Comparison of ENCODE assay signal across 8 cellular contexts in the genomic region with DNA sequence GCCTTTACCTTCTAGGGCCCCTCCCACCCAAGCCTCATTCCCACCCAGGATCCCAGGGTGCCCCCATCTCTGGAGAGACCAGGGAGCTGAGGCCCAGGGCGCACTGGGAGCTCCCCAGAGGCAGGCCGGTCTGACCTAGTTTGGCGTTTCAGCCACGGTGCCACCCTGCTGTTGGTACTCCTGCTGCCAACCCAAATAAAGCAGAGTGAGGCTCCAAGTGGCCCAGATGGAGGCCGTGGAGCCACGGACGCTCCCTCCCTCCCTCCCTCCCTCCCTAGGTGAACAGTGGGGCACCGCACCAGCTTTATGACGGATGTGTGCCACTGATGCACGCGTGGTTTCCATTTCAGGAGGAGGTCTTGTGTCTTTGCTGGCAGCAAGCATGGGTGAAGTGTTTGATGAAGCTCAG. TPM values are rescaled to one million over a fixed set of nuclear protein-coding genes. Genes with fewer than 3 reads are reported as not detected.
DNase-seq lines count a peak whose midpoint lies in the region; ATAC-seq and TF ChIP-seq lines count a peak whose summit lies in the region.

No MANE protein-coding gene starts in this region.

- POLR2A ChIA-PET in T-cell (lab: Charles Lee) = no interaction called here

- peak in 2 of 3 donors; percentile 49 to 70 for DNase-seq in CD4-positive, CD25-positive, alpha-beta regulatory T cell
- peak in 31 of 34 experiments; percentile 27 to 73 (median 51) for DNase-seq in T-cell
- DNase-seq in effector memory CD8-positive, alpha-beta T cell = no peak
- DNase-seq in GOT3 (lab: John Stamatoyannopoulos, UW) = no peak
- no peak for DNase-seq in iPS-NIHi7 (ENCODE audit: extremely low spot score)
- no peak for DNase-seq in superior temporal gyrus (ENCODE audit: extremely low spot score)
- no peak for DNase-seq in HUDEP-2 (lab: John Stamatoyannopoulos, UW; ENCODE audit: unreplicated experiment in 76 of 76)

- peaks cover 6% of the 10 kb centered on the region for H3K27me3 Mint-ChIP-seq in CD4-positive, CD25-positive, alpha-beta regulatory T cell
- H3K27me3 Mint-ChIP-seq in T-cell = no peaks in the 10 kb centered on the region
- H3K27me3 Mint-ChIP-seq in effector memory CD8-positive, alpha-beta T cell = no peaks in the 10 kb centered on the region

- H3K4me1 ChIP-seq in CD4-positive, CD25-positive, alpha-beta regulatory T cell (ENCODE audit: control insufficient read depth, insufficient read depth, low read length, poor library complexity, severe bottlenecking) = peaks cover 61% of the 10 kb centered on the region
- peaks cover 13% of the 10 kb centered on the region for H3K4me1 ChIP-seq in parathyroid adenoma

- TF ChIP-seq CTCF in parathyroid adenoma (IDR thresholded peaks at IDR 0.05) = no peak

- no peak for ATAC-seq in CD4-positive, CD25-positive, alpha-beta regulatory T cell (ENCODE audit: low read depth in 2 of 2)
- ATAC-seq in T-cell (replicated peaks in 1 of 4) = peak in 1 of 4 experiments; percentile 16
- no peak for ATAC-seq in effector memory CD8-positive, alpha-beta T cell (replicated peaks)

- peaks cover 0 to 2% (median 0%) of the 10 kb centered on the region in 7 donors for H3K9me3 Mint-ChIP-seq in CD4-positive, CD25-positive, alpha-beta regulatory T cell
- H3K9me3 Mint-ChIP-seq in T-cell = no peaks in the 10 kb centered on the region
- no peaks in the 10 kb centered on the region for H3K9me3 Mint-ChIP-seq in effector memory CD8-positive, alpha-beta T cell

- no peaks in the 10 kb centered on the region for H3K9me3 ChIP-seq in CD4-positive, CD25-positive, alpha-beta regulatory T cell (ENCODE audit: control insufficient read depth in 2 of 2, low read length in 2 of 2)
- H3K9me3 ChIP-seq in parathyroid adenoma (ENCODE audit: control insufficient read depth, low read length) = no peaks in the 10 kb centered on the region

- H3K4me1 Mint-ChIP-seq in CD4-positive, CD25-positive, alpha-beta regulatory T cell = peaks cover 8 to 77% (median 48%) of the 10 kb centered on the region in 4 donors
- peaks cover 63 to 77% (median 68%) of the 10 kb centered on the region in 3 donors for H3K4me1 Mint-ChIP-seq in T-cell
- peaks cover 38 to 45% of the 10 kb centered on the region in 2 donors for H3K4me1 Mint-ChIP-seq in effector memory CD8-positive, alpha-beta T cell (ENCODE audit: low read depth in 2 of 2)

- peak overlapping the region; percentile 92 to 97 (median 94) for H3K4me3 Mint-ChIP-seq in CD4-positive, CD25-positive, alpha-beta regulatory T cell
- peak overlapping the region; percentile 90 to 96 (median 91) for H3K4me3 Mint-ChIP-seq in T-cell
- H3K4me3 Mint-ChIP-seq in effector memory CD8-positive, alpha-beta T cell = peak overlapping the region; percentile 92 to 96

- H3K27ac ChIP-seq in CD4-positive, CD25-positive, alpha-beta regulatory T cell (ENCODE audit: insufficient read depth, low read length, poor library complexity, severe bottlenecking) = peak overlapping the region; percentile 76
- H3K27ac ChIP-seq in parathyroid adenoma = peak overlapping the region; percentile 30

- H3K4me2 ChIP-seq in parathyroid adenoma (ENCODE audit: low read length) = peak overlapping the region; percentile 54

- peak overlapping the region; percentile 84 to 94 (median 91) for H3K27ac Mint-ChIP-seq in CD4-positive, CD25-positive, alpha-beta regulatory T cell
- H3K27ac Mint-ChIP-seq in T-cell = peak overlapping the region; percentile 83 to 91
- peak overlapping the region in 1 of 2 donors; percentile 79 for H3K27ac Mint-ChIP-seq in effector memory CD8-positive, alpha-beta T cell

- H3K9ac ChIP-seq in parathyroid adenoma = no peak overlapping the region

- peaks cover 43% of the 10 kb centered on the region for H3K79me2 ChIP-seq in parathyroid adenoma

- peaks cover 3% of the 10 kb centered on the region for H3K36me3 Mint-ChIP-seq in CD4-positive, CD25-positive, alpha-beta regulatory T cell
- no peaks in the 10 kb centered on the region for H3K36me3 Mint-ChIP-seq in T-cell
- peaks cover 14% of the 10 kb centered on the region for H3K36me3 Mint-ChIP-seq in effector memory CD8-positive, alpha-beta T cell (ENCODE audit: insufficient read depth)

- H2AFZ ChIP-seq in parathyroid adenoma = no peak overlapping the region

- no peaks in the 10 kb centered on the region for H3K36me3 ChIP-seq in CD4-positive, CD25-positive, alpha-beta regulatory T cell (ENCODE audit: control insufficient read depth, insufficient read depth, low read length)
- H3K36me3 ChIP-seq in parathyroid adenoma (ENCODE audit: control insufficient read depth, insufficient read depth, low read length) = no peaks in the 10 kb centered on the region

- H3K4me3 ChIP-seq in CD4-positive, CD25-positive, alpha-beta regulatory T cell (ENCODE audit: low read depth, low read length) = peak overlapping the region; percentile 68
- H3K4me3 ChIP-seq in parathyroid adenoma (ENCODE audit: low read depth, low read length) = no peak overlapping the region

- no peaks in the 10 kb centered on the region for H3K27me3 ChIP-seq in CD4-positive, CD25-positive, alpha-beta regulatory T cell (ENCODE audit: control insufficient read depth, insufficient read depth, low read length)
- H3K27me3 ChIP-seq in parathyroid adenoma (ENCODE audit: control insufficient read depth, insufficient read depth, low read length) = no peaks in the 10 kb centered on the region

- CTCF ChIA-PET in T-cell (lab: Charles Lee) = interaction anchor here (0.7 kb wide), 2 partner anchors 12 to 67 kb away, joined by 3 to 4 read pairs; no protein-coding TSS in a partner anchor

RNA-seq across cellular contexts. Expression of a gene that starts 1.8 kb away (rescaled TPM):
- total RNA-seq in CD4-positive, CD25-positive, alpha-beta regulatory T cell = 21.3 TPM
- 1 to 10 TPM in 2 of 4 donors, under 1 TPM in 2; 0.66 to 1.7 (median 0.89) TPM for polyA plus RNA-seq in CD4-positive, CD25-positive, alpha-beta regulatory T cell
- total RNA-seq in T-cell = 10 to 100 TPM; 20.9 to 23.1 (median 22.9) TPM

Comparison
In these comparisons a context has a peak if more than half of its experiments do, and no peak if none do; other contexts are left out.
1. DNase-seq: peak in CD4-positive, CD25-positive, alpha-beta regulatory T cell (2 of 3) and T-cell (31 of 34); none in effector memory CD8-positive, alpha-beta T cell (0 of 3), GOT3 (single experiment), iPS-NIHi7 (single experiment), superior temporal gyrus (single experiment) and HUDEP-2 (0 of 76).
2. Peak in every context shown above with its lines, with median percentiles within 50 percentile points of each other: H3K4me3 Mint-ChIP-seq.